In genomic region chr3:149209431-149209830, GRCh38 we compare ENCODE assay signal across 23 cellular contexts. TPM values are rescaled to one million over a fixed set of nuclear protein-coding genes. Genes with fewer than 3 reads are reported as not detected.
DNase-seq lines count a peak whose midpoint lies in the region; ATAC-seq, FAIRE-seq and TF ChIP-seq lines count a peak whose summit lies in the region.
"Had no signal": no experiment of that assay in that cellular context is flagged by ENCODE, and none has a peak within 500 bp of the region (broad histone marks: within the 10 kb centered on the region; RNA-seq: fewer than 3 reads in every experiment).

No MANE protein-coding gene starts in this region.

- H3K4me1 ChIP-seq in Panc1 (ENCODE audit: control insufficient read depth, insufficient read depth, low read length) (peaks cover 3% of the 10 kb centered on the region; the same call in 1 of the 2 replicates), H1 (replicated peaks in 1 of 4; ENCODE audit: control insufficient read depth in 3 of 4, insufficient read depth in 4 of 4, low read length in 3 of 4) (peaks cover 0 to under 1% (median 0%) of the 10 kb centered on the region in 4 experiments; a peak in 1 of 7 replicates), smooth muscle cell (ENCODE audit: low read depth) (no peaks in the 10 kb centered on the region)

- H3K27ac Mint-ChIP-seq in mesothelial cell of epicardium (peak overlapping the region; percentile 88), nephron progenitor cell (no peak overlapping the region)
- H3K27ac Mint-ChIP-seq: CD4-positive, alpha-beta memory T cell had no signal

- H3K79me1 ChIP-seq in H1 (ENCODE audit: low read depth, low read length), result no peaks in the 10 kb centered on the region

- H3K23ac ChIP-seq in H1 (ENCODE audit: insufficient read length), result no peak overlapping the region

- H3K4me3 Mint-ChIP-seq in mesothelial cell of epicardium, result no peak overlapping the region
- H3K4me3 Mint-ChIP-seq in nephron progenitor cell, result no peak overlapping the region
- H3K4me3 Mint-ChIP-seq: CD4-positive, alpha-beta memory T cell had no signal

- H2AFZ ChIP-seq in H1 (ENCODE audit: low read length) (peak overlapping the region; percentile 15; the same call in 1 of the 2 replicates), smooth muscle cell (ENCODE audit: low read depth) (no peak overlapping the region)

- H3K27me3 Mint-ChIP-seq in mesothelial cell of epicardium (ENCODE audit: low read depth), result no peaks in the 10 kb centered on the region
- peaks cover 3% of the 10 kb centered on the region for H3K27me3 Mint-ChIP-seq in nephron progenitor cell (ENCODE audit: low read depth, poor library complexity)

- H4K91ac ChIP-seq in H1 (replicated peaks; ENCODE audit: insufficient read length, low read length), result no peak overlapping the region

- in situ Hi-C loops in Panc1 (cut with HindIII; ENCODE audit: low pct_unique_long_range_greater_than_20kb, low sequenced_read_pairs), result no loop called here

- H2BK15ac ChIP-seq in H1 (ENCODE audit: low read length), result no peak overlapping the region

- CTCF ChIA-PET in Panc1 (lab: Charles Lee), result no interaction called here
- CTCF ChIA-PET in H1 (lab: Charles Lee; ENCODE audit: partially characterized antibody), result no interaction called here

- no peak overlapping the region for H3K18ac ChIP-seq in H1 (ENCODE audit: extremely low read depth, low read length)

- no peak overlapping the region for H2BK120ac ChIP-seq in H1 (replicated peaks; ENCODE audit: low read depth, low read length)

- H3K79me2 ChIP-seq in H1 (ENCODE audit: control insufficient read depth in 1 of 2, insufficient read depth in 2 of 2, low read length in 2 of 2) (no peaks in the 10 kb centered on the region), smooth muscle cell (ENCODE audit: low read depth) (no peaks in the 10 kb centered on the region)

- no peaks in the 10 kb centered on the region for H3F3A ChIP-seq in smooth muscle cell (ENCODE audit: low read depth)

- H4K5ac ChIP-seq in H1 (ENCODE audit: insufficient read length, low read depth, low read length), result no peak overlapping the region

- H3K27me3 ChIP-seq in Panc1 (ENCODE audit: control insufficient read depth, insufficient read depth, low read length), result no peaks in the 10 kb centered on the region
- no peaks in the 10 kb centered on the region for H3K27me3 ChIP-seq in H1 (replicated peaks in 1 of 4; ENCODE audit: control insufficient read depth in 3 of 4, extremely low read depth in 1 of 4, insufficient read depth in 3 of 4, low read length in 3 of 4)
- no peaks in the 10 kb centered on the region for H3K27me3 ChIP-seq in smooth muscle cell (ENCODE audit: low read depth)

- no peak overlapping the region for H3K14ac ChIP-seq in H1 (ENCODE audit: insufficient read length)

- no peak for TF ChIP-seq CTCF in Panc1 (IDR thresholded peaks at IDR 0.05)
- TF ChIP-seq CTCF in H1 (IDR thresholded peaks at IDR 0.05; ENCODE audit: control extremely low read depth in 1 of 3, insufficient read depth in 1 of 3, low read depth in 1 of 3, low read length in 3 of 3), result no peak
- no peak for TF ChIP-seq CTCF in mesothelial cell of epicardium (IDR thresholded peaks at IDR 0.05; ENCODE audit: unreplicated experiment)
- TF ChIP-seq CTCF in smooth muscle cell (IDR thresholded peaks at IDR 0.05; ENCODE audit: borderline replicate concordance, insufficient read depth, poor library complexity, severe bottlenecking), result no peak
- no peak for TF ChIP-seq CTCF in nephron progenitor cell (IDR thresholded peaks at IDR 0.05)

- POLR2A ChIA-PET in Panc1 (lab: Charles Lee), result no interaction called here
- POLR2A ChIA-PET in H1 (lab: Charles Lee; ENCODE audit: partially characterized antibody), result no interaction called here

- no peak overlapping the region for H3K4me2 ChIP-seq in H1 (ENCODE audit: insufficient read depth in 1 of 2, low read depth in 2 of 2, low read length in 2 of 2)
- no peak overlapping the region for H3K4me2 ChIP-seq in smooth muscle cell

- no peak for DNase-seq in Panc1 (ENCODE audit: low read depth, low spot score)
- DNase-seq in H1 (ENCODE audit: low read depth in 1 of 2, low spot score in 2 of 2), result no peak
- no peak for DNase-seq in mesothelial cell of epicardium (ENCODE audit: low spot score in 2 of 2, unreplicated experiment in 2 of 2)
- no peak for DNase-seq in smooth muscle cell (lab: John Stamatoyannopoulos, UW; ENCODE audit: unreplicated experiment)
- no peak for DNase-seq in nephron progenitor cell
- no peak for DNase-seq in Right ventricle myocardium superior
- DNase-seq in NCI-H2029 (lab: John Stamatoyannopoulos, UW), result no peak
- DNase-seq: C1 segment of cervical spinal cord; Calu3; CD4-positive, alpha-beta memory T cell; COR-L47; DMS53; DMS79 treated with DMSO at 0.1 percent for 48 hours; GF-D8; GOT3; H7; HCEC 1CT had no signal

- WGBS in H1 (ENCODE audit: extremely low coverage in 1 of 2, insufficient coverage in 1 of 2, insufficient read length in 1 of 2, insufficient replicate concordance in 2 of 2, low coverage in 1 of 2, low lambda C conversion rate in 2 of 2, missing lambda C conversion rate in 1 of 2), 2 experiments, result 80 to 89% methylated on average over 1 to 4 of the region's 4 CpGs
- WGBS in smooth muscle cell (ENCODE audit: low lambda C conversion rate), result 66% methylated on average over 4 of the region's 4 CpGs

- TF ChIP-seq EP300 in H1 (IDR thresholded peaks at IDR 0.05; ENCODE audit: borderline replicate concordance in 1 of 2, low read depth in 2 of 2, low read length in 2 of 2), result no peak

- H3K9ac ChIP-seq in H1 (replicated peaks in 1 of 4; ENCODE audit: extremely low read depth in 1 of 4, low read depth in 3 of 4, low read length in 3 of 4) (no peak overlapping the region), smooth muscle cell (ENCODE audit: low read depth) (no peak overlapping the region)

- H2AK5ac ChIP-seq in H1 (ENCODE audit: low read depth, low read length), result no peak overlapping the region

- H3K4me3 ChIP-seq in Panc1 (ENCODE audit: low read depth in 2 of 2, low read length in 2 of 2), result no peak overlapping the region
- no peak overlapping the region for H3K4me3 ChIP-seq in H1 (ENCODE audit: extremely low read depth in 1 of 4, insufficient read depth in 2 of 4, low read depth in 3 of 4, low read length in 4 of 4)
- no peak overlapping the region for H3K4me3 ChIP-seq in smooth muscle cell

- TF ChIP-seq RAD21 in H1 (IDR thresholded peaks at IDR 0.05 in 1 of 2, conservative IDR thresholded peaks at IDR 0.05 in 1 of 2; ENCODE audit: low read depth in 2 of 2, low read length in 2 of 2), result no peak

- H3K9me3 Mint-ChIP-seq in mesothelial cell of epicardium, result peaks cover 4% of the 10 kb centered on the region
- no peaks in the 10 kb centered on the region for H3K9me3 Mint-ChIP-seq in nephron progenitor cell
- H3K9me3 Mint-ChIP-seq: CD4-positive, alpha-beta memory T cell had no signal

- H2BK12ac ChIP-seq in H1 (ENCODE audit: low read depth, low read length), result no peak overlapping the region

- H3K9me3 ChIP-seq in Panc1 (ENCODE audit: control insufficient read depth, insufficient read depth, low read depth, low read length), result no peaks in the 10 kb centered on the region
- no peaks in the 10 kb centered on the region for H3K9me3 ChIP-seq in H1 (ENCODE audit: insufficient read depth in 2 of 2, low read depth in 1 of 2, low read length in 1 of 2)
- no peaks in the 10 kb centered on the region for H3K9me3 ChIP-seq in smooth muscle cell (replicated peaks; ENCODE audit: low read depth)

- no peaks in the 10 kb centered on the region for H3K36me3 Mint-ChIP-seq in mesothelial cell of epicardium
- H3K36me3 Mint-ChIP-seq in nephron progenitor cell (ENCODE audit: low read depth), result no peaks in the 10 kb centered on the region
- H3K36me3 Mint-ChIP-seq: CD4-positive, alpha-beta memory T cell had no signal

- H3K36me3 ChIP-seq in Panc1 (ENCODE audit: control insufficient read depth, insufficient read depth, low read length) (no peaks in the 10 kb centered on the region), H1 (ENCODE audit: control insufficient read depth in 2 of 4, insufficient read depth in 4 of 4, low read length in 3 of 4) (no peaks in the 10 kb centered on the region), smooth muscle cell (ENCODE audit: low read depth) (no peaks in the 10 kb centered on the region)

- H4K8ac ChIP-seq in H1 (ENCODE audit: extremely low read depth, insufficient read depth, low read length), result no peak overlapping the region

- no peak overlapping the region for H2BK20ac ChIP-seq in H1 (ENCODE audit: low read length)

- TF ChIP-seq POLR2A in H1 (IDR thresholded peaks at IDR 0.05; ENCODE audit: control extremely low read depth in 1 of 2, low read depth in 2 of 2, low read length in 2 of 2), result no peak

- H3K4ac ChIP-seq in H1 (replicated peaks; ENCODE audit: insufficient read length, low read depth, low read length), result no peak overlapping the region

- peaks cover 54% of the 10 kb centered on the region for H3K4me1 Mint-ChIP-seq in mesothelial cell of epicardium
- no peaks in the 10 kb centered on the region for H3K4me1 Mint-ChIP-seq in nephron progenitor cell
- H3K4me1 Mint-ChIP-seq: CD4-positive, alpha-beta memory T cell had no signal

- intact Hi-C loops in Panc1 (cut with micrococcal nuclease; ENCODE audit: unreplicated experiment) (no loop called here), Right ventricle myocardium superior (cut with DNase I) (no loop called here)

- H2BK5ac ChIP-seq in H1 (ENCODE audit: low read depth, low read length), result no peak overlapping the region

- no TSS peak for BruUV-seq in Panc1 (replicated peaks; lab: Mats Ljungman, UMichigan)

- H4K20me1 ChIP-seq in H1 (replicated peaks in 1 of 2; ENCODE audit: control insufficient read depth in 1 of 2, insufficient read depth in 2 of 2, low read length in 2 of 2), result no peaks in the 10 kb centered on the region
- no peaks in the 10 kb centered on the region for H4K20me1 ChIP-seq in smooth muscle cell (ENCODE audit: low read depth)

- no peak overlapping the region for H3K56ac ChIP-seq in H1 (replicated peaks; ENCODE audit: insufficient read length, low read depth, low read length)

- FAIRE-seq in H1 (lab: Jason Lieb, UNC), result no peak
- FAIRE-seq: GM12891, GM18507 had no signal

- no peak for ATAC-seq in Panc1
- no peak for ATAC-seq in Right ventricle myocardium superior (ENCODE audit: poor library complexity)

- H3K23me2 ChIP-seq in H1 (ENCODE audit: low read depth, low read length), result no peaks in the 10 kb centered on the region

- H3K27ac ChIP-seq in Panc1 (ENCODE audit: low read length), result peak overlapping the region; percentile 78
- H3K27ac ChIP-seq in H1 (ENCODE audit: low read depth, low read length), result no peak overlapping the region
- peak overlapping the region; percentile 5 for H3K27ac ChIP-seq in smooth muscle cell (ENCODE audit: low read depth)

RNA-seq across cellular contexts. Expression of gene CP, which starts 12.2 kb away (rescaled TPM):
- total RNA-seq in Panc1 (2021; ENCODE audit: unreplicated experiment), result 5.8 TPM
- 15.2 TPM for polyA plus RNA-seq in Panc1 (2012; ENCODE audit: insufficient read length)
- 2.1 and 2.6 TPM in 2 replicates for total RNA-seq in H1 (2021; fragmentation: NEBNext Ultra II Directional; extraction: Animal tissue kit (Norgen Biotek cat#: 25700))
- polyA plus RNA-seq in H1 (2011; rRNA removed), result 0.32 and 0.46 TPM in 2 replicates
- polyA plus RNA-seq in H1 (2011; cell fraction: cytosol; rRNA removed), result 0.97 TPM
- 1.0 TPM for polyA plus RNA-seq in H1 (2011; cell fraction: nucleus; rRNA removed)
- polyA plus RNA-seq in H1 (2012, experiment 1 of 2), result 0.78 to 2.9 TPM (median 1.2 TPM) in 4 replicates
- not detected for polyA plus RNA-seq in H1 (2012, experiment 2 of 2)
- polyA plus RNA-seq in H1 (2013, experiment 1 of 2), result 3.0 TPM
- polyA plus RNA-seq in H1 (2013, experiment 2 of 2), result 3.2 TPM
- polyA minus RNA-seq in H1 (2011; rRNA and poly(A)+ RNA removed), result 1.5 TPM in 2 replicates
- not detected for polyA minus RNA-seq in H1 (2011; cell fraction: cytosol; rRNA and poly(A)+ RNA removed)
- polyA minus RNA-seq in H1 (2011; cell fraction: nucleus; rRNA and poly(A)+ RNA removed), result 5.9 TPM
- 22.6 to 28.4 TPM (median 24.2 TPM) in 3 replicates for total RNA-seq in mesothelial cell of epicardium
- total RNA-seq in smooth muscle cell, result 2.5 and 2.6 TPM in 2 replicates
- polyA plus RNA-seq in smooth muscle cell, result 0.67 TPM in 1 of 2 replicates, not detected in the other
- total RNA-seq in Right ventricle myocardium superior, result 4.7 TPM
- total RNA-seq: A172; A673; CD4-positive, alpha-beta memory T cell; Daoy had no signal
- polyA plus RNA-seq: BJ had no signal
